Comparison of ENCODE assay signal across 18 cellular contexts in the genomic region with DNA sequence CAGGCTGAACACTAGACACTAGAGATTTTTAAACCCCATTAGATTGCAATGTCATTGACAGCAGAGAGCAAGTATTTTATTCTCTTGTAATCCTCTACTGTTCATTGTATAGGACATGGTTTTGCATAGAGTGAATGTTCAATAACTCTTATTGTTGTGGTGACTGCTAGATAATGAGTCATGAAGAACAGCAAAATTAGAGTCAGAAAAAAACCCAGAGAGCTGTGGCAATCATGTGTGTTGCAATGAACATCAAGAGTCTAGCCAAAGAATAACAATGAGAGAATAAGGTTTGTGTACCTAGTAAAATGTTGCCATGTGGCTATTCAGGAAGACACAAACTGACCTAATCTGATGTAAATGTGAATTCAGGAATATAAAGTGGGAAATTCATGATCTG.
DNase-seq lines count a peak whose midpoint lies in the region; ATAC-seq and TF ChIP-seq lines count a peak whose summit lies in the region.
"Had no signal": no experiment of that assay in that cellular context is flagged by ENCODE, and none has a peak within 500 bp of the region (broad histone marks: within the 10 kb centered on the region; RNA-seq: fewer than 3 reads in every experiment).

No MANE protein-coding gene starts in this region.

- CTCF ChIA-PET in activated CD4-positive, alpha-beta T cell treated with anti-CD3 and anti-CD28 coated beads, Interleukin-2, amount 10 ng/mL, durations not matched to agents 7 days and 5 days (lab: Charles Lee) = no interaction called here

- POLR2A ChIA-PET in activated CD4-positive, alpha-beta T cell treated with anti-CD3 and anti-CD28 coated beads, Interleukin-2, amount 10 ng/mL, durations not matched to agents 7 days and 5 days (lab: Charles Lee) = no interaction called here

- ATAC-seq in GM19023 (IDR thresholded peaks at IDR 0.05; ENCODE audit: unreplicated experiment) = no peak
- ATAC-seq: stimulated activated effector memory CD8-positive, alpha-beta T cell treated with anti-CD3 and anti-CD28 coated beads, Interleukin-12 subunit alpha, Interleukin-12 subunit beta, amount 100 ng/mL, for 72 hours had no signal

- H3K4me1 Mint-ChIP-seq in activated CD4-positive, alpha-beta T cell treated with anti-CD3 and anti-CD28 coated beads, Interleukin-2, amount 10 ng/mL, durations not matched to agents 7 days and 5 days = no peaks in the 10 kb centered on the region
- H3K4me1 Mint-ChIP-seq: activated naive CD8-positive, alpha-beta T cell treated with anti-CD3 and anti-CD28 coated beads, Interleukin-2, amount 10 ng/mL, durations not matched to agents 7 days and 5 days; B cell; immature natural killer cell; stimulated activated effector memory CD8-positive, alpha-beta T cell treated with anti-CD3 and anti-CD28 coated beads, Interleukin-12 subunit alpha, Interleukin-12 subunit beta, amount 100 ng/mL, for 72 hours had no signal

- H3K4me1 ChIP-seq in GM23248 (ENCODE audit: insufficient read depth) = no peaks in the 10 kb centered on the region
- H3K4me1 ChIP-seq: vagina had no signal

- no peak overlapping the region for H3K4me2 ChIP-seq in GM23248 (ENCODE audit: unreplicated experiment)

- H3K36me3 Mint-ChIP-seq in activated CD4-positive, alpha-beta T cell treated with anti-CD3 and anti-CD28 coated beads, Interleukin-2, amount 10 ng/mL, durations not matched to agents 7 days and 5 days (ENCODE audit: low read depth) = no peaks in the 10 kb centered on the region
- H3K36me3 Mint-ChIP-seq: activated naive CD8-positive, alpha-beta T cell treated with anti-CD3 and anti-CD28 coated beads, Interleukin-2, amount 10 ng/mL, durations not matched to agents 7 days and 5 days; immature natural killer cell; stimulated activated effector memory CD8-positive, alpha-beta T cell treated with anti-CD3 and anti-CD28 coated beads, Interleukin-12 subunit alpha, Interleukin-12 subunit beta, amount 100 ng/mL, for 72 hours had no signal

- no peaks in the 10 kb centered on the region for H3K9me3 ChIP-seq in GM23248 (ENCODE audit: low read depth)
- H3K9me3 ChIP-seq: vagina had no signal

- no peaks in the 10 kb centered on the region for H3K9me3 Mint-ChIP-seq in activated CD4-positive, alpha-beta T cell treated with anti-CD3 and anti-CD28 coated beads, Interleukin-2, amount 10 ng/mL, durations not matched to agents 7 days and 5 days
- H3K9me3 Mint-ChIP-seq: activated naive CD8-positive, alpha-beta T cell treated with anti-CD3 and anti-CD28 coated beads, Interleukin-2, amount 10 ng/mL, durations not matched to agents 7 days and 5 days had no signal

- in situ Hi-C loops in GM23248 (cut with MboI) = no loop called here

- H3K79me2 ChIP-seq in GM23248 (ENCODE audit: insufficient read depth) = no peaks in the 10 kb centered on the region

- no peak overlapping the region for H3K27ac ChIP-seq in GM23248
- H3K27ac ChIP-seq: vagina had no signal

- no peaks in the 10 kb centered on the region for H3K36me3 ChIP-seq in GM23248 (ENCODE audit: low read depth)
- H3K36me3 ChIP-seq: vagina had no signal

- DNase-seq in GM23248 (peak; percentile 39), NOMO-1 (lab: John Stamatoyannopoulos, UW; ENCODE audit: unreplicated experiment in 2 of 2) (peak; percentile 67 to 79), cardiac fibroblast (ENCODE audit: low read depth in 2 of 2) (peak; percentile 34 to 81), myocyte (ENCODE audit: low read depth) (peak; percentile 12), DMS79 treated with DMSO at 0.1 percent for 48 hours (lab: John Stamatoyannopoulos, UW) (no peak)
- no peak for DNase-seq in activated effector memory CD4-positive, alpha-beta T cell treated with Interleukin-2 at 50 U/mL for 16 hours
- DNase-seq in activated CD4-positive, alpha-beta T cell treated with anti-CD3 and anti-CD28 coated beads, Interleukin-2, amount 10 ng/mL, durations not matched to agents 7 days and 5 days = no peak
- DNase-seq: activated naive CD8-positive, alpha-beta T cell treated with anti-CD3 and anti-CD28 coated beads, Interleukin-2, amount 10 ng/mL, durations not matched to agents 7 days and 5 days; cortex of kidney; GOT3; immature natural killer cell; NCI-H2029 treated with DMSO at 0.1 percent for 48 hours; stimulated activated CD4-positive, alpha-beta T cell treated with anti-CD3 and anti-CD28 coated beads, Interleukin-4, amount 100 ng/mL, for 24 hours; SW 1271 had no signal

- H3K4me3 Mint-ChIP-seq in activated CD4-positive, alpha-beta T cell treated with anti-CD3 and anti-CD28 coated beads, Interleukin-2, amount 10 ng/mL, durations not matched to agents 7 days and 5 days = no peak overlapping the region
- H3K4me3 Mint-ChIP-seq: activated naive CD8-positive, alpha-beta T cell treated with anti-CD3 and anti-CD28 coated beads, Interleukin-2, amount 10 ng/mL, durations not matched to agents 7 days and 5 days; B cell; immature natural killer cell; stimulated activated effector memory CD8-positive, alpha-beta T cell treated with anti-CD3 and anti-CD28 coated beads, Interleukin-12 subunit alpha, Interleukin-12 subunit beta, amount 100 ng/mL, for 72 hours had no signal

- no peak overlapping the region for H3K9ac ChIP-seq in GM23248

- no peak overlapping the region for H2AFZ ChIP-seq in GM23248

- H3K27me3 ChIP-seq in GM23248 (replicated peaks; ENCODE audit: insufficient read depth) = no peaks in the 10 kb centered on the region
- H3K27me3 ChIP-seq: vagina had no signal

- H3K9me2 ChIP-seq in GM23248 (ENCODE audit: insufficient read depth) = no peaks in the 10 kb centered on the region

- H3K27ac Mint-ChIP-seq in activated CD4-positive, alpha-beta T cell treated with anti-CD3 and anti-CD28 coated beads, Interleukin-2, amount 10 ng/mL, durations not matched to agents 7 days and 5 days = no peak overlapping the region
- H3K27ac Mint-ChIP-seq: activated naive CD8-positive, alpha-beta T cell treated with anti-CD3 and anti-CD28 coated beads, Interleukin-2, amount 10 ng/mL, durations not matched to agents 7 days and 5 days; B cell; immature natural killer cell; stimulated activated effector memory CD8-positive, alpha-beta T cell treated with anti-CD3 and anti-CD28 coated beads, Interleukin-12 subunit alpha, Interleukin-12 subunit beta, amount 100 ng/mL, for 72 hours had no signal

- H3K4me3 ChIP-seq in GM23248 = no peak overlapping the region
- H3K4me3 ChIP-seq in cardiac fibroblast (replicated peaks in 1 of 2; ENCODE audit: low read depth in 2 of 2, low read length in 2 of 2) = no peak overlapping the region
- H3K4me3 ChIP-seq: vagina had no signal

- no peaks in the 10 kb centered on the region for H3K27me3 Mint-ChIP-seq in activated CD4-positive, alpha-beta T cell treated with anti-CD3 and anti-CD28 coated beads, Interleukin-2, amount 10 ng/mL, durations not matched to agents 7 days and 5 days
- H3K27me3 Mint-ChIP-seq: activated naive CD8-positive, alpha-beta T cell treated with anti-CD3 and anti-CD28 coated beads, Interleukin-2, amount 10 ng/mL, durations not matched to agents 7 days and 5 days; B cell had no signal

- H3F3A ChIP-seq in GM23248 (ENCODE audit: insufficient read depth) = no peaks in the 10 kb centered on the region

- H4K20me1 ChIP-seq in GM23248 (ENCODE audit: insufficient read depth) = no peaks in the 10 kb centered on the region

- TF ChIP-seq CTCF in cardiac fibroblast (IDR thresholded peaks at IDR 0.05; ENCODE audit: low read depth, low read length) = no peak

Comparison
In these comparisons a context has a peak if more than half of its experiments do, and no peak if none do; other contexts are left out.
1. DNase-seq: peak in GM23248 (single experiment), NOMO-1 (2 of 2), cardiac fibroblast (2 of 2) and myocyte (single experiment); none in activated effector memory CD4-positive, alpha-beta T cell treated with Interleukin-2 at 50 U/mL for 16 hours (single experiment), DMS79 treated with DMSO at 0.1 percent for 48 hours (single experiment) and activated CD4-positive, alpha-beta T cell treated with anti-CD3 and anti-CD28 coated beads, Interleukin-2, amount 10 ng/mL, durations not matched to agents 7 days and 5 days (single experiment).